ENCODE assay signal across 8 cellular contexts in genomic region chr16:19223235-19223847, GRCh38. TPM values are rescaled to one million over a fixed set of nuclear protein-coding genes. Genes with fewer than 3 reads are reported as not detected.
DNase-seq lines count a peak whose midpoint lies in the region; ATAC-seq, FAIRE-seq and TF ChIP-seq lines count a peak whose summit lies in the region.

No MANE protein-coding gene starts in this region.

- no peak overlapping the region for H3K27ac ChIP-seq in OCI-LY1 (ENCODE audit: low read depth, low read length, poor library complexity, severe bottlenecking)
- no peak overlapping the region for H3K27ac ChIP-seq in esophagus muscularis mucosa (replicated peaks in 1 of 4)

- H3K4me2 ChIP-seq in OCI-LY1 (ENCODE audit: low read length) = no peak overlapping the region

- intact Hi-C loops in esophagus muscularis mucosa (cut with DNase I) = loop anchor here (10.0 kb wide), 1 partner anchor 49 kb away; no protein-coding TSS in a partner anchor

- H3K9ac ChIP-seq in OCI-LY1 (ENCODE audit: low read length) = no peak overlapping the region

- H3K9me3 ChIP-seq in OCI-LY1 (ENCODE audit: low read length) (no peaks in the 10 kb centered on the region), esophagus muscularis mucosa (peaks cover 0 to 10% (median 2%) of the 10 kb centered on the region in 4 donors)

- H3K27me3 ChIP-seq in OCI-LY1 (ENCODE audit: insufficient read depth, low read length) (no peaks in the 10 kb centered on the region), esophagus muscularis mucosa (no peaks in the 10 kb centered on the region)

- FAIRE-seq in H54 (lab: Jason Lieb, UNC) = no peak

- ATAC-seq in activated CD4-positive, CD25-positive, alpha-beta regulatory T cell treated with anti-CD3 and anti-CD28 coated beads, Interleukin-2, amount 50 U/mL, for 24 hours = no peak

- TF ChIP-seq CTCF in OCI-LY1 (IDR thresholded peaks at IDR 0.05; ENCODE audit: low read length) (peak; percentile 81), esophagus muscularis mucosa (IDR thresholded peaks at IDR 0.05) (peak; percentile 32 to 64 (median 39))

- no peak for TF ChIP-seq EP300 in esophagus muscularis mucosa (IDR thresholded peaks at IDR 0.05)

- H3F3A ChIP-seq in OCI-LY1 (ENCODE audit: insufficient read depth, low read length) = no peaks in the 10 kb centered on the region

- H3K9me2 ChIP-seq in OCI-LY1 (ENCODE audit: low read depth, low read length) = no peaks in the 10 kb centered on the region

- no peak overlapping the region for H2AFZ ChIP-seq in OCI-LY1 (ENCODE audit: low read length)

- H3K36me3 ChIP-seq in OCI-LY1 (ENCODE audit: insufficient read depth, low read length) (peaks cover 5% of the 10 kb centered on the region; the same call in 1 of the 2 replicates), esophagus muscularis mucosa (peaks cover 0 to 10% (median 5%) of the 10 kb centered on the region in 4 donors)

- 48% methylated on average over 7 of the region's 7 CpGs for whole genome bisulfite sequencing in esophagus muscularis mucosa

- H3K4me3 ChIP-seq in OCI-LY1 (ENCODE audit: low read depth, low read length, poor library complexity, severe bottlenecking) = no peak overlapping the region
- H3K4me3 ChIP-seq in esophagus muscularis mucosa = no peak overlapping the region

- H4K20me1 ChIP-seq in OCI-LY1 (ENCODE audit: insufficient read depth, low read length) = no peaks in the 10 kb centered on the region

- no peak for TF ChIP-seq POLR2A in esophagus muscularis mucosa (IDR thresholded peaks at IDR 0.05; ENCODE audit: low read depth)
- no peak for TF ChIP-seq POLR2A in H54 (IDR thresholded peaks at IDR 0.05; ENCODE audit: low read depth, low read length)

- H3K79me2 ChIP-seq in OCI-LY1 (ENCODE audit: insufficient read depth, low read length) = no peaks in the 10 kb centered on the region

- H3K4me1 ChIP-seq in OCI-LY1 (ENCODE audit: insufficient read depth, low read length, severe bottlenecking) (no peaks in the 10 kb centered on the region), esophagus muscularis mucosa (peaks cover 0 to 34% (median 31%) of the 10 kb centered on the region in 4 donors)

- peak; percentile 52 for DNase-seq in activated CD4-positive, CD25-positive, alpha-beta regulatory T cell treated with anti-CD3 and anti-CD28 coated beads, Interleukin-2, amount 50 U/mL, for 72 hours
- DNase-seq in esophagus muscularis mucosa (ENCODE audit: extremely low spot score) (no peak), UCSD-AML1 (lab: John Stamatoyannopoulos, UW; ENCODE audit: unreplicated experiment) (no peak), H54 (ENCODE audit: insufficient read length, low spot score) (no peak)
- peak; percentile 22 for DNase-seq in stimulated activated CD4-positive, alpha-beta T cell treated with anti-CD3 and anti-CD28 coated beads, Interleukin-4, amount 100 ng/mL, for 24 hours
- no peak for DNase-seq in central memory CD4-positive, alpha-beta T cell

RNA-seq across cellular contexts. Expression of gene SYT17, which starts 55.3 kb away (rescaled TPM):
- total RNA-seq in esophagus muscularis mucosa = 1 to 10 TPM; 5.0 to 8.7 (median 6.2) TPM

Comparison
In these comparisons a context has a peak if more than half of its experiments do, and no peak if none do; other contexts are left out.
1. DNase-seq: peak in activated CD4-positive, CD25-positive, alpha-beta regulatory T cell treated with anti-CD3 and anti-CD28 coated beads, Interleukin-2, amount 50 U/mL, for 72 hours (single experiment) and stimulated activated CD4-positive, alpha-beta T cell treated with anti-CD3 and anti-CD28 coated beads, Interleukin-4, amount 100 ng/mL, for 24 hours (single experiment); none in esophagus muscularis mucosa (single experiment), UCSD-AML1 (single experiment), H54 (single experiment) and central memory CD4-positive, alpha-beta T cell (single experiment).